ENCODE assay signal across 19 cellular contexts in genomic region chr16:80230328-80231117, GRCh38.
A peak's percentile ranks its signal among the peaks of the same experiment; 100 is the strongest.
DNase-seq lines count a peak whose midpoint lies in the region; ATAC-seq and TF ChIP-seq lines count a peak whose summit lies in the region.
"Had no signal": no experiment of that assay in that cellular context is flagged by ENCODE, and none has a peak within 500 bp of the region (broad histone marks: within the 10 kb centered on the region; RNA-seq: fewer than 3 reads in every experiment).

No MANE protein-coding gene starts in this region.

- no peak overlapping the region for H2BK5ac ChIP-seq in mesenchymal stem cell (ENCODE audit: low read depth, low read length, poor library complexity, severe bottlenecking)

- TF ChIP-seq CTCF in esophagus squamous epithelium (IDR thresholded peaks at IDR 0.05) = no peak

- H3K18ac ChIP-seq in mesenchymal stem cell (ENCODE audit: low read depth in 1 of 2, low read length in 2 of 2) = no peak overlapping the region

- no peak overlapping the region for H2BK15ac ChIP-seq in mesenchymal stem cell (ENCODE audit: low read depth, poor library complexity, severe bottlenecking)

- DNase-seq in AG08395 (ENCODE audit: low spot score) (peak; percentile 4), SJSA1 (ENCODE audit: low read depth in 1 of 2, low spot score in 2 of 2) (no peak), esophagus squamous epithelium (lab: John Stamatoyannopoulos, UW) (no peak), mesenchymal stem cell (no peak), DMS153 treated with DMSO at 0.1 percent for 48 hours (lab: John Stamatoyannopoulos, UW; ENCODE audit: unreplicated experiment) (no peak), sciatic nerve (ENCODE audit: low spot score) (no peak)
- no peak for DNase-seq in activated CD4-positive, alpha-beta T cell treated with anti-CD3 and anti-CD28 coated beads, Interleukin-2, amount 50 U/mL, for 4 hours
- DNase-seq: 8988T, DMS79, Kasumi-1, NCI-H1417, NCI-H1694 treated with DMSO at 0.1 percent for 48 hours, NCI-H2081 treated with DMSO at 0.1 percent for 48 hours, NCI-H2171 treated with DMSO at 0.1 percent for 48 hours, NCI-H524 treated with DMSO at 0.1 percent for 48 hours, NCI-H82, Peyer's patch had no signal

- no peaks in the 10 kb centered on the region for H3K79me1 ChIP-seq in mesenchymal stem cell (replicated peaks; ENCODE audit: low read length, poor library complexity, severe bottlenecking)

- no peak overlapping the region for H4K91ac ChIP-seq in mesenchymal stem cell (ENCODE audit: low read length)

- no peak overlapping the region for H2BK120ac ChIP-seq in mesenchymal stem cell (ENCODE audit: low read depth, low read length)

- no peak overlapping the region for H2AK5ac ChIP-seq in mesenchymal stem cell (ENCODE audit: low read length, severe bottlenecking)

- no peak overlapping the region for H3K14ac ChIP-seq in mesenchymal stem cell (ENCODE audit: low read length in 2 of 2)

- no peak overlapping the region for H4K8ac ChIP-seq in mesenchymal stem cell (ENCODE audit: low read length)

- intact Hi-C loops in esophagus squamous epithelium (cut with DNase I) (no loop called here), sciatic nerve (cut with DNase I) (no loop called here)

- H3K27me3 ChIP-seq in SJSA1 (replicated peaks) = no peaks in the 10 kb centered on the region
- no peaks in the 10 kb centered on the region for H3K27me3 ChIP-seq in esophagus squamous epithelium
- no peaks in the 10 kb centered on the region for H3K27me3 ChIP-seq in mesenchymal stem cell (ENCODE audit: control insufficient read depth in 1 of 2, insufficient read depth in 1 of 2, low read length in 2 of 2)
- H3K27me3 ChIP-seq: MG63, Peyer's patch had no signal

- H3K27ac ChIP-seq in SJSA1 = peak overlapping the region; percentile 56; the same call in 1 of the 2 replicates
- peak overlapping the region in 3 of 4 donors; percentile 11 to 44 (median 21) for H3K27ac ChIP-seq in esophagus squamous epithelium
- no peak overlapping the region for H3K27ac ChIP-seq in mesenchymal stem cell (ENCODE audit: low read length, poor library complexity, severe bottlenecking)
- H3K27ac ChIP-seq: Peyer's patch had no signal

- peaks cover 19% of the 10 kb centered on the region for H3K4me1 ChIP-seq in SJSA1 (replicated peaks)
- peaks cover 0 to 22% (median 16%) of the 10 kb centered on the region in 3 donors for H3K4me1 ChIP-seq in esophagus squamous epithelium
- H3K4me1 ChIP-seq in mesenchymal stem cell (ENCODE audit: control insufficient read depth, insufficient read depth, low read depth, low read length) = peaks cover 5% of the 10 kb centered on the region
- H3K4me1 ChIP-seq: Peyer's patch had no signal

- H3K36me3 ChIP-seq in SJSA1 (no peaks in the 10 kb centered on the region), esophagus squamous epithelium (no peaks in the 10 kb centered on the region), mesenchymal stem cell (ENCODE audit: control insufficient read depth in 1 of 2, insufficient read depth in 2 of 2, low read depth in 1 of 2, low read length in 2 of 2) (no peaks in the 10 kb centered on the region)
- H3K36me3 ChIP-seq: MG63, Peyer's patch had no signal

- H2BK12ac ChIP-seq in mesenchymal stem cell (ENCODE audit: low read length in 2 of 2) = no peak overlapping the region

- H3K9me3 ChIP-seq in SJSA1 (replicated peaks) (no peaks in the 10 kb centered on the region; the same call in 1 of the 2 replicates), esophagus squamous epithelium (peaks cover 0 to 12% (median 10%) of the 10 kb centered on the region in 3 donors), mesenchymal stem cell (ENCODE audit: control insufficient read depth, low read length) (peaks cover 19% of the 10 kb centered on the region)
- H3K9me3 ChIP-seq: MG63, Peyer's patch had no signal

- H3K23ac ChIP-seq in mesenchymal stem cell (ENCODE audit: low read length in 2 of 2) = no peak overlapping the region

- H3K4me3 ChIP-seq in SJSA1 = no peak overlapping the region
- H3K4me3 ChIP-seq in esophagus squamous epithelium = no peak overlapping the region
- no peak overlapping the region for H3K4me3 ChIP-seq in mesenchymal stem cell (ENCODE audit: insufficient read depth in 1 of 2, low read depth in 1 of 2, low read length in 2 of 2)
- H3K4me3 ChIP-seq: MG63, Peyer's patch had no signal

- H3K4ac ChIP-seq in mesenchymal stem cell (ENCODE audit: low read depth in 1 of 2, low read length in 2 of 2) = no peak overlapping the region

- ATAC-seq in HG02571 (IDR thresholded peaks at IDR 0.05; ENCODE audit: unreplicated experiment) (no peak), sciatic nerve (no peak)

- H2AFZ ChIP-seq in mesenchymal stem cell (ENCODE audit: low read depth, low read length) = no peak overlapping the region

- no peak overlapping the region for H3K4me2 ChIP-seq in mesenchymal stem cell (ENCODE audit: low read length, poor library complexity, severe bottlenecking)

- WGBS in esophagus squamous epithelium, 2 donors = 42 to 58% methylated on average over 4 of the region's 4 CpGs
- no CpG with 5 or more reads among the region's 4 CpGs for WGBS in mesenchymal stem cell

- TF ChIP-seq POLR2A in esophagus squamous epithelium (IDR thresholded peaks at IDR 0.05) = no peak

- peak overlapping the region; percentile 53 for H3K9ac ChIP-seq in mesenchymal stem cell (ENCODE audit: low read length)
